Comparison of ENCODE assay signal across 5 cellular contexts in genomic region chr9:38299856-38300255, GRCh38.
"Had no signal": no experiment of that assay in that cellular context is flagged by ENCODE, and none has a peak within 500 bp of the region (broad histone marks: within the 10 kb centered on the region; RNA-seq: fewer than 3 reads in every experiment).

No MANE protein-coding gene starts in this region.

- H3K27ac ChIP-seq: HL-60 had no signal

- H3K4me3 ChIP-seq: K562 had no signal

- DNase-seq: IMR-90, KBM-7 had no signal

- ATAC-seq: HepG2, K562 had no signal
